In genomic region chr3:32556332-32556731, GRCh38 we compare ENCODE assay signal across 20 cellular contexts. TPM values are rescaled to one million over a fixed set of nuclear protein-coding genes. Genes with fewer than 3 reads are reported as not detected.
DNase-seq lines count a peak whose midpoint lies in the region; ATAC-seq and TF ChIP-seq lines count a peak whose summit lies in the region.
"Had no signal": no experiment of that assay in that cellular context is flagged by ENCODE, and none has a peak within 500 bp of the region (broad histone marks: within the 10 kb centered on the region; RNA-seq: fewer than 3 reads in every experiment).

No MANE protein-coding gene starts in this region.

- intact Hi-C loops in lower leg skin (cut with DNase I; ENCODE audit: low total_unique reads) = no loop called here

- DNase-seq in neural crest cell (ENCODE audit: low read depth, low spot score) = no peak
- no peak for DNase-seq in lower leg skin (ENCODE audit: low spot score in 2 of 2)
- no peak for DNase-seq in foreskin fibroblast
- DNase-seq in AG20443 (ENCODE audit: low spot score) = no peak
- DNase-seq: CD4-positive, alpha-beta T cell; COR-L47; DMS79; KG1; NCI-H1105; NCI-H2029 treated with DMSO at 0.1 percent for 48 hours; NCI-H2171; NCI-H345; NCI-H524; NCI-H774; NK-92 treated with Interleukin-12 subunit alpha and Interleukin-12 subunit beta, amount 100 ng/mL, for 24 hours; SIG-M5; SK-N-SH had no signal

- H3K4me3 Mint-ChIP-seq in activated T-helper 17 cell treated with anti-CD3 and anti-CD28 coated beads, Interleukin-2, amount 50 U/mL, for 72 hours = no peak overlapping the region
- H3K4me3 Mint-ChIP-seq in neural crest cell = no peak overlapping the region
- H3K4me3 Mint-ChIP-seq: CD4-positive, alpha-beta T cell had no signal

- H3K4me1 Mint-ChIP-seq in activated T-helper 17 cell treated with anti-CD3 and anti-CD28 coated beads, Interleukin-2, amount 50 U/mL, for 72 hours = peaks cover 30% of the 10 kb centered on the region
- peaks cover 18% of the 10 kb centered on the region for H3K4me1 Mint-ChIP-seq in neural crest cell

- no peak for TF ChIP-seq POLR2A in lower leg skin (IDR thresholded peaks at IDR 0.05)

- TF ChIP-seq CTCF in neural crest cell (conservative IDR thresholded peaks at IDR 0.05) (no peak), lower leg skin (IDR thresholded peaks at IDR 0.05) (no peak), foreskin fibroblast (IDR thresholded peaks at IDR 0.05; ENCODE audit: low read depth, low read length) (no peak)

- H3K27ac Mint-ChIP-seq in activated T-helper 17 cell treated with anti-CD3 and anti-CD28 coated beads, Interleukin-2, amount 50 U/mL, for 72 hours = peak overlapping the region; percentile 1
- H3K27ac Mint-ChIP-seq in neural crest cell (ENCODE audit: unreplicated experiment) = peak overlapping the region; percentile 46
- H3K27ac Mint-ChIP-seq: CD4-positive, alpha-beta T cell had no signal

- no peaks in the 10 kb centered on the region for H3K27me3 Mint-ChIP-seq in activated T-helper 17 cell treated with anti-CD3 and anti-CD28 coated beads, Interleukin-2, amount 50 U/mL, for 72 hours
- no peaks in the 10 kb centered on the region for H3K27me3 Mint-ChIP-seq in neural crest cell (ENCODE audit: low read depth)
- H3K27me3 Mint-ChIP-seq: CD4-positive, alpha-beta T cell had no signal

- no peaks in the 10 kb centered on the region for H3K9me3 Mint-ChIP-seq in activated T-helper 17 cell treated with anti-CD3 and anti-CD28 coated beads, Interleukin-2, amount 50 U/mL, for 72 hours
- no peaks in the 10 kb centered on the region for H3K9me3 Mint-ChIP-seq in neural crest cell
- H3K9me3 Mint-ChIP-seq: CD4-positive, alpha-beta T cell had no signal

- 89 to 92% methylated on average over 3 of the region's 3 CpGs for WGBS in lower leg skin, 2 donors

- peaks cover 19% of the 10 kb centered on the region for H3K36me3 Mint-ChIP-seq in activated T-helper 17 cell treated with anti-CD3 and anti-CD28 coated beads, Interleukin-2, amount 50 U/mL, for 72 hours (ENCODE audit: low read depth)
- no peaks in the 10 kb centered on the region for H3K36me3 Mint-ChIP-seq in neural crest cell (ENCODE audit: low read depth)

- ATAC-seq in GM19395 (IDR thresholded peaks at IDR 0.05; ENCODE audit: unreplicated experiment) (peak; percentile 58), HG02852 (IDR thresholded peaks at IDR 0.05; ENCODE audit: unreplicated experiment) (peak; percentile 52)
- ATAC-seq in activated T-helper 17 cell treated with anti-CD3 and anti-CD28 coated beads, Interleukin-2, amount 50 U/mL, for 72 hours (replicated peaks) = peak; percentile 29

- no peak overlapping the region for H3K4me3 ChIP-seq in lower leg skin (ENCODE audit: low read depth, poor library complexity, severe bottlenecking)
- no peak overlapping the region for H3K4me3 ChIP-seq in foreskin fibroblast (ENCODE audit: low read depth in 1 of 2, low read length in 2 of 2)

RNA-seq across cellular contexts. Expression of gene DYNC1LI1, which starts 14.3 kb away (rescaled TPM):
- total RNA-seq in activated T-helper 17 cell treated with anti-CD3 and anti-CD28 coated beads, Interleukin-2, amount 50 U/mL, for 72 hours = 10 to 100 TPM; 21.3 to 35.9 TPM
- total RNA-seq in neural crest cell (58.7 and 59.2 TPM in 2 replicates), lower leg skin (10 to 100 TPM; 60.4 to 64.3 (median 62.8) TPM)

RNA-seq across cellular contexts. Expression of gene CMTM6, which starts 53.7 kb away (rescaled TPM):
- total RNA-seq in activated T-helper 17 cell treated with anti-CD3 and anti-CD28 coated beads, Interleukin-2, amount 50 U/mL, for 72 hours = 100 to 1,000 TPM; 101 to 124 TPM
- total RNA-seq in neural crest cell = 32.6 and 33.7 TPM in 2 replicates
- total RNA-seq in lower leg skin = 100 to 1,000 TPM in 2 of 4 donors, 10 to 100 TPM in 2; 63.1 to 284 (median 118) TPM
